In genomic region chr11:26062665-26063064, GRCh38 we compare ENCODE assay signal across 14 cellular contexts.
DNase-seq lines count a peak whose midpoint lies in the region; ATAC-seq and TF ChIP-seq lines count a peak whose summit lies in the region.
"Had no signal": no experiment of that assay in that cellular context is flagged by ENCODE, and none has a peak within 500 bp of the region (broad histone marks: within the 10 kb centered on the region; RNA-seq: fewer than 3 reads in every experiment).

No MANE protein-coding gene starts in this region.

- no peak overlapping the region for H3K27ac Mint-ChIP-seq in neural progenitor cell
- no peak overlapping the region for H3K27ac Mint-ChIP-seq in stimulated activated naive B cell treated with anti-CD40 and anti-IgM and Interleukin-4, amounts not matched to agents 10 μg/mL and 1 μg/mL and 100 μg/mL, for 72 hours
- H3K27ac Mint-ChIP-seq: B cell; CD4-positive, alpha-beta T cell had no signal

- TF ChIP-seq RAD21 in SK-N-SH (IDR thresholded peaks at IDR 0.05; ENCODE audit: low read length) (no peak), IMR-90 (IDR thresholded peaks at IDR 0.05; ENCODE audit: low read length) (no peak)

- no peak overlapping the region for H3K23ac ChIP-seq in IMR-90 (ENCODE audit: low read depth, low read length)

- H3K9me1 ChIP-seq in IMR-90 (ENCODE audit: insufficient read depth, low read length), result no peaks in the 10 kb centered on the region

- H3K79me1 ChIP-seq in IMR-90 (ENCODE audit: low read depth in 1 of 2, low read length in 2 of 2), result no peaks in the 10 kb centered on the region

- no peak overlapping the region for H4K8ac ChIP-seq in IMR-90 (ENCODE audit: low read depth in 2 of 2, low read length in 2 of 2)

- H3K9me3 ChIP-seq in SK-N-SH, result no peaks in the 10 kb centered on the region
- no peaks in the 10 kb centered on the region for H3K9me3 ChIP-seq in IMR-90 (ENCODE audit: control insufficient read depth, insufficient read depth, low read length)
- no peaks in the 10 kb centered on the region for H3K9me3 ChIP-seq in neural progenitor cell (ENCODE audit: low read depth)

- no peak overlapping the region for H3K4me2 ChIP-seq in SK-N-SH
- H3K4me2 ChIP-seq in IMR-90 (ENCODE audit: low read depth, low read length), result no peak overlapping the region
- H3K4me2 ChIP-seq in neural progenitor cell, result no peak overlapping the region

- no peaks in the 10 kb centered on the region for H4K20me1 ChIP-seq in SK-N-SH (ENCODE audit: insufficient read depth)
- no peaks in the 10 kb centered on the region for H4K20me1 ChIP-seq in IMR-90 (ENCODE audit: insufficient read depth, low read length)
- H4K20me1 ChIP-seq in neural progenitor cell (ENCODE audit: low read depth), result no peaks in the 10 kb centered on the region

- H3K9ac ChIP-seq in SK-N-SH (no peak overlapping the region), IMR-90 (ENCODE audit: low read depth, low read length) (no peak overlapping the region), neural progenitor cell (no peak overlapping the region)
- H3K9ac ChIP-seq: GM23248 had no signal

- in situ Hi-C loops in IMR-90 (cut with MboI; ENCODE audit: low sequenced_read_pairs) (no loop called here), SK-MEL-5 (cut with HindIII; ENCODE audit: low pct_unique_long_range_greater_than_20kb, low sequenced_read_pairs) (no loop called here), ACHN (cut with HindIII; ENCODE audit: low pct_ligation_motif_present, low pct_unique_long_range_greater_than_20kb, low sequenced_read_pairs) (no loop called here)

- no peak overlapping the region; a peak in 1 of 4 replicates for H3K27ac ChIP-seq in SK-N-SH (ENCODE audit: low read depth in 2 of 2, low read length in 1 of 2)
- no peak overlapping the region for H3K27ac ChIP-seq in IMR-90 (ENCODE audit: insufficient read depth, low read length)
- H3K27ac ChIP-seq in neural progenitor cell, result no peak overlapping the region
- H3K27ac ChIP-seq: 22Rv1, GM23248 had no signal

- no peak overlapping the region for H4K5ac ChIP-seq in IMR-90 (ENCODE audit: low read depth, low read length)

- TF ChIP-seq POLR2A in IMR-90 (IDR thresholded peaks at IDR 0.05; ENCODE audit: low read depth, low read length), result no peak

- no peak overlapping the region for H2BK20ac ChIP-seq in IMR-90 (ENCODE audit: low read depth, low read length)

- no peaks in the 10 kb centered on the region for H3K36me3 Mint-ChIP-seq in neural progenitor cell
- H3K36me3 Mint-ChIP-seq in stimulated activated naive B cell treated with anti-CD40 and anti-IgM and Interleukin-4, amounts not matched to agents 10 μg/mL and 1 μg/mL and 100 μg/mL, for 72 hours, result no peaks in the 10 kb centered on the region

- H3K4me1 Mint-ChIP-seq in neural progenitor cell, result no peaks in the 10 kb centered on the region
- H3K4me1 Mint-ChIP-seq in stimulated activated naive B cell treated with anti-CD40 and anti-IgM and Interleukin-4, amounts not matched to agents 10 μg/mL and 1 μg/mL and 100 μg/mL, for 72 hours, result peaks cover 15 to 18% of the 10 kb centered on the region in 2 donors

- DNase-seq in SK-N-SH (no peak), IMR-90 (no peak), SK-MEL-5 (ENCODE audit: low read depth, low spot score) (peak; percentile 55), ACHN (no peak), neural progenitor cell (ENCODE audit: low spot score) (no peak)
- no peak for DNase-seq in stimulated activated naive B cell treated with anti-CD40 and anti-IgM and Interleukin-4, amounts not matched to agents 10 μg/mL and 1 μg/mL and 100 μg/mL, for 72 hours
- DNase-seq: C1 segment of cervical spinal cord; CD4-positive, alpha-beta T cell; DMS79; EL; GM23248 had no signal

- no peaks in the 10 kb centered on the region for H3K9me2 ChIP-seq in SK-N-SH

- H2BK15ac ChIP-seq in IMR-90 (ENCODE audit: low read depth, low read length), result no peak overlapping the region

- H3K27me3 ChIP-seq in SK-N-SH (ENCODE audit: insufficient read depth) (no peaks in the 10 kb centered on the region), IMR-90 (ENCODE audit: control insufficient read depth, insufficient read depth, low read length) (no peaks in the 10 kb centered on the region), neural progenitor cell (no peaks in the 10 kb centered on the region)

- H3K56ac ChIP-seq in IMR-90 (ENCODE audit: extremely low read depth, insufficient read depth, low read length), result no peak overlapping the region

- dilution Hi-C loops in IMR-90 (cut with HindIII; ENCODE audit: low sequenced_read_pairs, unreplicated experiment), result no loop called here

- no peak overlapping the region for H2AK5ac ChIP-seq in IMR-90 (ENCODE audit: low read depth, low read length)

- no TSS peak for BruUV-seq in IMR-90 (replicated peaks; lab: Mats Ljungman, UMichigan)

- no peak overlapping the region for H2AK9ac ChIP-seq in IMR-90 (replicated peaks; ENCODE audit: low read depth, low read length, poor library complexity)

- no peak overlapping the region for H3K4me3 ChIP-seq in SK-N-SH (ENCODE audit: low read depth in 2 of 2, low read length in 1 of 2)
- no peak overlapping the region for H3K4me3 ChIP-seq in IMR-90 (ENCODE audit: insufficient read depth, low read depth, low read length)
- H3K4me3 ChIP-seq in neural progenitor cell, result no peak overlapping the region
- H3K4me3 ChIP-seq: GM23248 had no signal

- H2BK120ac ChIP-seq in IMR-90 (ENCODE audit: low read depth, low read length), result no peak overlapping the region

- H3K79me2 ChIP-seq in SK-N-SH (ENCODE audit: insufficient read depth), result no peaks in the 10 kb centered on the region
- no peaks in the 10 kb centered on the region for H3K79me2 ChIP-seq in neural progenitor cell (ENCODE audit: low read depth)

- H3K36me3 ChIP-seq in SK-N-SH (replicated peaks in 1 of 2; ENCODE audit: control insufficient read depth in 1 of 2, insufficient read depth in 2 of 2, low read length in 1 of 2) (peaks cover 0 to 3% of the 10 kb centered on the region in 2 experiments), IMR-90 (ENCODE audit: control insufficient read depth, insufficient read depth, low read length) (no peaks in the 10 kb centered on the region), neural progenitor cell (no peaks in the 10 kb centered on the region)

- H3K27me3 Mint-ChIP-seq in neural progenitor cell (ENCODE audit: insufficient read depth, low read depth), result no peaks in the 10 kb centered on the region
- no peaks in the 10 kb centered on the region for H3K27me3 Mint-ChIP-seq in stimulated activated naive B cell treated with anti-CD40 and anti-IgM and Interleukin-4, amounts not matched to agents 10 μg/mL and 1 μg/mL and 100 μg/mL, for 72 hours
- H3K27me3 Mint-ChIP-seq: B cell; CD4-positive, alpha-beta T cell had no signal

- no peak overlapping the region for H3K4me3 Mint-ChIP-seq in neural progenitor cell
- H3K4me3 Mint-ChIP-seq in stimulated activated naive B cell treated with anti-CD40 and anti-IgM and Interleukin-4, amounts not matched to agents 10 μg/mL and 1 μg/mL and 100 μg/mL, for 72 hours, result no peak overlapping the region
- H3K4me3 Mint-ChIP-seq: B cell; CD4-positive, alpha-beta T cell had no signal

- TF ChIP-seq CTCF in SK-N-SH (IDR thresholded peaks at IDR 0.05) (no peak), IMR-90 (conservative IDR thresholded peaks at IDR 0.05; ENCODE audit: low read depth, low read length) (no peak), neural progenitor cell (IDR thresholded peaks at IDR 0.05) (no peak)

- POLR2A ChIA-PET in SK-N-SH (lab: Yijun Ruan, JAX), result no interaction called here
- POLR2A ChIA-PET in IMR-90 (lab: Charles Lee; ENCODE audit: unreplicated experiment), result no interaction called here

- H4K91ac ChIP-seq in IMR-90 (ENCODE audit: insufficient read depth, low read depth, low read length), result no peak overlapping the region

- H3K18ac ChIP-seq in IMR-90 (ENCODE audit: low read depth, low read length), result no peak overlapping the region

- no peak for TF ChIP-seq EP300 in SK-N-SH (IDR thresholded peaks at IDR 0.05; ENCODE audit: borderline replicate concordance in 1 of 2, low read depth in 1 of 2, low read length in 1 of 2)

- H3K4ac ChIP-seq in IMR-90 (ENCODE audit: low read depth, low read length), result no peak overlapping the region

- ATAC-seq in SK-N-SH treated with all-trans-retinoic acid at 6 μM for 48 hours (no peak), IMR-90 (ENCODE audit: low read depth) (0 out of 2 replicates have a peak, but pooled peaks have one; percentile 21)
- no peak for ATAC-seq in stimulated activated naive B cell treated with anti-CD40 and anti-IgM and Interleukin-4, amounts not matched to agents 10 μg/mL and 1 μg/mL and 100 μg/mL, for 72 hours (replicated peaks)

- H3K14ac ChIP-seq in IMR-90 (replicated peaks; ENCODE audit: low read depth, low read length), result no peak overlapping the region

- whole genome bisulfite sequencing in SK-N-SH (ENCODE audit: low lambda C conversion rate), result 51% methylated on average over 1 of the region's 1 CpG
- no CpG with 5 or more reads among the region's 1 CpG for WGBS in IMR-90 (ENCODE audit: extremely low coverage in 2 of 2, insufficient read length in 1 of 2), 2 experiments

- no peaks in the 10 kb centered on the region for H3K9me3 Mint-ChIP-seq in neural progenitor cell
- peaks cover 0 to 8% of the 10 kb centered on the region in 2 donors for H3K9me3 Mint-ChIP-seq in stimulated activated naive B cell treated with anti-CD40 and anti-IgM and Interleukin-4, amounts not matched to agents 10 μg/mL and 1 μg/mL and 100 μg/mL, for 72 hours

- CTCF ChIA-PET in SK-N-SH (lab: Yijun Ruan, JAX), result no interaction called here
- CTCF ChIA-PET in IMR-90 (lab: Yijun Ruan, JAX), result no interaction called here

- peak overlapping the region; percentile 8; the same call in 1 of the 2 replicates for H2AFZ ChIP-seq in SK-N-SH (ENCODE audit: low read depth)
- no peak overlapping the region for H2AFZ ChIP-seq in IMR-90 (replicated peaks; ENCODE audit: low read length, poor library complexity)
- H2AFZ ChIP-seq in neural progenitor cell (replicated peaks), result no peak overlapping the region
- H2AFZ ChIP-seq: GM23248 had no signal

- H2BK5ac ChIP-seq in IMR-90 (ENCODE audit: low read depth, low read length, poor library complexity, severe bottlenecking), result no peak overlapping the region

- H3F3A ChIP-seq in SK-N-SH (replicated peaks; ENCODE audit: insufficient read depth) (no peaks in the 10 kb centered on the region), neural progenitor cell (ENCODE audit: low read depth) (no peaks in the 10 kb centered on the region)

- H3K4me1 ChIP-seq in SK-N-SH (ENCODE audit: control insufficient read depth in 1 of 2, insufficient read depth in 2 of 2, low read depth in 1 of 2, low read length in 1 of 2), result no peaks in the 10 kb centered on the region; a peak in 1 of 4 replicates
- H3K4me1 ChIP-seq in IMR-90 (ENCODE audit: control insufficient read depth, insufficient read depth, low read length), result no peaks in the 10 kb centered on the region; the same call in 1 of the 2 replicates
- H3K4me1 ChIP-seq in neural progenitor cell, result no peaks in the 10 kb centered on the region

- intact Hi-C loops in IMR-90 (cut with micrococcal nuclease), result no loop called here

TF ChIP-seq in SK-N-SH, 30 proteins besides CTCF, POLR2A, EP300 and RAD21:
- no peak for TF ChIP-seq TEAD4 (IDR thresholded peaks at IDR 0.05; ENCODE audit: borderline replicate concordance, insufficient read depth)

TF ChIP-seq in SK-N-SH treated with all-trans-retinoic acid at 6 μM for 48 hours, 23 proteins besides CTCF, POLR2A, EP300 and RAD21 (continues in another document):
- TF ChIP-seq TCF4 (CRISPR knock-in tag; IDR thresholded peaks at IDR 0.05; ENCODE audit: borderline replicate concordance), result no peak

TF ChIP-seq in IMR-90, 13 proteins besides CTCF, POLR2A, EP300 and RAD21:
- no peak for TF ChIP-seq BHLHE40 (IDR thresholded peaks at IDR 0.05; ENCODE audit: low read depth, low read length)
